Comparison of ENCODE assay signal across 13 cellular contexts in genomic region chr20:11379257-11380011, GRCh38.
DNase-seq lines count a peak whose midpoint lies in the region; ATAC-seq and TF ChIP-seq lines count a peak whose summit lies in the region.
"Had no signal": no experiment of that assay in that cellular context is flagged by ENCODE, and none has a peak within 500 bp of the region (broad histone marks: within the 10 kb centered on the region; RNA-seq: fewer than 3 reads in every experiment).

No MANE protein-coding gene starts in this region.

- WGBS in right cardiac atrium, result 42% methylated on average over 16 of the region's 16 CpGs
- no CpG with 5 or more reads among the region's 16 CpGs for WGBS in iPS DF 6.9 (ENCODE audit: insufficient coverage, insufficient read length)
- 42 to 43% methylated on average over 13 to 16 of the region's 16 CpGs for WGBS in testis, 2 donors

- no peaks in the 10 kb centered on the region for H3K27me3 ChIP-seq in right cardiac atrium (ENCODE audit: control insufficient read depth, insufficient read depth)
- no peaks in the 10 kb centered on the region for H3K27me3 ChIP-seq in iPS DF 6.9 (ENCODE audit: control insufficient read depth, insufficient read depth, low read length)
- H3K27me3 ChIP-seq in testis, result no peaks in the 10 kb centered on the region
- H3K27me3 ChIP-seq: adrenal gland had no signal

- ATAC-seq in right cardiac atrium (no peak), Right ventricle myocardium superior (ENCODE audit: poor library complexity) (no peak)

- intact Hi-C loops in right cardiac atrium (cut with DNase I) (no loop called here), Right ventricle myocardium superior (cut with DNase I) (no loop called here), testis (cut with DNase I; ENCODE audit: low total_unique reads) (no loop called here)

- H3K27ac ChIP-seq in right cardiac atrium (ENCODE audit: low read length) (no peak overlapping the region), iPS DF 6.9 (ENCODE audit: low read length) (no peak overlapping the region), testis (no peak overlapping the region)
- H3K27ac ChIP-seq: adrenal gland, thoracic aorta had no signal

- H3K4me1 ChIP-seq in right cardiac atrium (ENCODE audit: control insufficient read depth, insufficient read depth, low read length), result peaks cover 1% of the 10 kb centered on the region
- peaks cover 9% of the 10 kb centered on the region for H3K4me1 ChIP-seq in iPS DF 6.9 (ENCODE audit: control insufficient read depth, insufficient read depth, low read length)
- H3K4me1 ChIP-seq in testis, result no peaks in the 10 kb centered on the region
- H3K4me1 ChIP-seq: adrenal gland had no signal

- no peak for TF ChIP-seq CTCF in testis (IDR thresholded peaks at IDR 0.05)

- TF ChIP-seq POLR2A in testis (IDR thresholded peaks at IDR 0.05), result no peak

- peak; percentile 18 to 58 (median 31) for DNase-seq in right cardiac atrium
- DNase-seq in Right ventricle myocardium superior, result no peak
- DNase-seq in NCI-H69 (lab: John Stamatoyannopoulos, UW), result peak; percentile 88
- DNase-seq in iPS DF 6.9 (ENCODE audit: low read depth, low spot score), result peak; percentile 73
- DNase-seq in testis, result peak; percentile 37
- no peak for DNase-seq in stimulated activated CD4-positive, alpha-beta T cell treated with anti-CD3 and anti-CD28 coated beads, Interleukin-4, amount 100 ng/mL, for 1 hour
- DNase-seq in SKM-1 (lab: John Stamatoyannopoulos, UW; ENCODE audit: unreplicated experiment), result no peak
- no peak for DNase-seq in activated CD4-positive, alpha-beta T cell treated with anti-CD3 and anti-CD28 coated beads for 48 hours
- DNase-seq: adrenal gland, DND-41, H7, kidney glomerular epithelial cell had no signal

- H3K4me3 ChIP-seq in right cardiac atrium (ENCODE audit: low read length), result no peak overlapping the region
- H3K4me3 ChIP-seq in iPS DF 6.9 (ENCODE audit: low read length), result no peak overlapping the region
- H3K4me3 ChIP-seq in testis, result no peak overlapping the region
- H3K4me3 ChIP-seq: adrenal gland, thoracic aorta had no signal

- H3K9me3 ChIP-seq in right cardiac atrium (ENCODE audit: control insufficient read depth, low read length) (no peaks in the 10 kb centered on the region), iPS DF 6.9 (ENCODE audit: control insufficient read depth, insufficient read depth, low read length) (no peaks in the 10 kb centered on the region), testis (no peaks in the 10 kb centered on the region)
- H3K9me3 ChIP-seq: adrenal gland, thoracic aorta had no signal

- H3K36me3 ChIP-seq in iPS DF 6.9 (ENCODE audit: control insufficient read depth, insufficient read depth, low read length) (no peaks in the 10 kb centered on the region), testis (ENCODE audit: low read depth, missing control alignments) (no peaks in the 10 kb centered on the region)
- H3K36me3 ChIP-seq: adrenal gland, thoracic aorta had no signal

Comparison
In these comparisons a context has a peak if more than half of its experiments do, and no peak if none do; other contexts are left out.
1. DNase-seq: peak in right cardiac atrium (3 of 3), NCI-H69 (single experiment), iPS DF 6.9 (single experiment) and testis (single experiment); none in Right ventricle myocardium superior (single experiment), stimulated activated CD4-positive, alpha-beta T cell treated with anti-CD3 and anti-CD28 coated beads, Interleukin-4, amount 100 ng/mL, for 1 hour (single experiment), SKM-1 (single experiment) and activated CD4-positive, alpha-beta T cell treated with anti-CD3 and anti-CD28 coated beads for 48 hours (single experiment).